ENCODE assay signal across 18 cellular contexts in genomic region chr9:121292801-121293241, GRCh38.
DNase-seq lines count a peak whose midpoint lies in the region; ATAC-seq lines count a peak whose summit lies in the region.
"Had no signal": no experiment of that assay in that cellular context is flagged by ENCODE, and none has a peak within 500 bp of the region (broad histone marks: within the 10 kb centered on the region; RNA-seq: fewer than 3 reads in every experiment).

No MANE protein-coding gene starts in this region.

- H3K27ac ChIP-seq in cingulate gyrus (ENCODE audit: low read depth, low read length) (peak overlapping the region; percentile 90), layer of hippocampus (ENCODE audit: low read depth, low read length) (peak overlapping the region; percentile 94), stomach smooth muscle (ENCODE audit: low read length) (peak overlapping the region; percentile 81)
- H3K27ac ChIP-seq: cardiac muscle cell, foreskin keratinocyte, GM23248 had no signal

- peaks cover 0 to 11% of the 10 kb centered on the region in 2 donors for H3K36me3 ChIP-seq in stomach smooth muscle (ENCODE audit: control insufficient read depth in 2 of 2, insufficient read depth in 2 of 2, low read length in 2 of 2)
- H3K36me3 ChIP-seq: cardiac muscle cell had no signal

- DNase-seq in COLO829 (ENCODE audit: low spot score) = peak; percentile 87
- DNase-seq in activated CD4-positive, alpha-beta T cell treated with anti-CD3 and anti-CD28 coated beads for 48 hours = no peak
- DNase-seq in HuH-7.5 (ENCODE audit: low spot score) = no peak
- DNase-seq in stimulated activated naive CD4-positive, alpha-beta T cell treated with Interleukin-2 at 50 U/mL for 16 hours (lab: John Stamatoyannopoulos, UW) = no peak
- DNase-seq: activated CD4-positive, alpha-beta T cell treated with anti-CD3 and anti-CD28 coated beads, Interleukin-2, amount 50 U/mL, for 4 hours; activated T-cell treated with anti-CD3 and anti-CD28 coated beads, Interleukin-2, amount 50 U/mL, for 4 hours; foreskin keratinocyte; GM23248; immature natural killer cell; NCI-H1436; NCI-H2171 treated with DMSO at 0.1 percent for 48 hours; NCI-H82 had no signal

- H3K9me3 ChIP-seq in stomach smooth muscle (ENCODE audit: control insufficient read depth in 2 of 2, low read length in 2 of 2) = no peaks in the 10 kb centered on the region

- H3K4me1 ChIP-seq in stomach smooth muscle (ENCODE audit: control insufficient read depth, insufficient read depth, low read length) = peaks cover 88% of the 10 kb centered on the region

- H3K9ac ChIP-seq in stomach smooth muscle (ENCODE audit: low read length in 2 of 2) = peak overlapping the region; percentile 5 to 24
- H3K9ac ChIP-seq: GM23248 had no signal

- no peaks in the 10 kb centered on the region for H3K27me3 ChIP-seq in layer of hippocampus (ENCODE audit: control insufficient read depth, insufficient read depth, low read length)
- H3K27me3 ChIP-seq in stomach smooth muscle (ENCODE audit: control insufficient read depth in 1 of 2, insufficient read depth in 2 of 2, low read length in 2 of 2) = no peaks in the 10 kb centered on the region
- H3K27me3 ChIP-seq: cardiac muscle cell, foreskin keratinocyte had no signal

- no peak overlapping the region for H3K4me3 ChIP-seq in stomach smooth muscle (ENCODE audit: low read length in 2 of 2)
- H3K4me3 ChIP-seq: cardiac muscle cell, GM23248, smooth muscle cell had no signal

- no peak for ATAC-seq in HG03039 (IDR thresholded peaks at IDR 0.05; ENCODE audit: unreplicated experiment)
- ATAC-seq: activated T-cell treated with anti-CD3 and anti-CD28 coated beads, Interleukin-2, amount 50 U/mL, for 4 hours; foreskin keratinocyte had no signal
